Comparison of ENCODE assay signal across 27 cellular contexts in the genomic region with DNA sequence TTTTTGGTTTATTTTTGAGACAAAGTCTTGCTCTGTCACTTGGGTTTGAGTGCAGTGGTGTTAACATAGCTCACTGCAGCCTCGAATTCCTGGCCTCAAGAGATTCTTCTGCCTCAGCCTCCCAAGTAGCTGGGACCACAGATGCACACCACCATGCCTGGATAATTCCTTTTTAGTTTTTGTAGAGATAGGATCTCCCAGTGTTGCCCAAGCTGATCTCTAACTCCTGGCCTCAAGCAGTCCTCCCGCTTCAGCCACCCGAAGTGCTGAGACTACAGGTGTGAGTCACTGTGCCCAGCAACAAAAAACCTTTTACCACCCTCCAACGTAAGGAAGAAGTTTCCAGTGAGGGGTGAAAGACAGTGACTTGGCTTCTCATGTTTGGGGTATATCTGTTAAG.
"Had no signal": no experiment of that assay in that cellular context is flagged by ENCODE, and none has a peak within 500 bp of the region (broad histone marks: within the 10 kb centered on the region; RNA-seq: fewer than 3 reads in every experiment).

No MANE protein-coding gene starts in this region.

- H3K9me3 Mint-ChIP-seq: dendritic cell treated with granulocyte-macrophage colony-stimulating factor and Interleukin-4, amounts not matched to agents 40 ng/mL and 50 ng/mL, for 4 days had no signal

- H3K27me3 Mint-ChIP-seq: dendritic cell treated with granulocyte-macrophage colony-stimulating factor and Interleukin-4, amounts not matched to agents 40 ng/mL and 50 ng/mL, for 4 days had no signal

- H3K36me3 ChIP-seq: colonic mucosa, esophagus squamous epithelium, gastrocnemius medialis, gastroesophageal sphincter, heart left ventricle, heart right ventricle had no signal

- H3K27ac Mint-ChIP-seq: dendritic cell treated with granulocyte-macrophage colony-stimulating factor and Interleukin-4, amounts not matched to agents 40 ng/mL and 50 ng/mL, for 4 days; effector memory CD8-positive, alpha-beta T cell; endodermal cell had no signal

- FAIRE-seq: colon, endometrium, endothelial cell of umbilical vein, frontal cortex had no signal

- H3K27ac ChIP-seq: colonic mucosa, coronary artery, dorsolateral prefrontal cortex, epithelial cell of prostate, esophagus squamous epithelium, foreskin keratinocyte, gastrocnemius medialis, gastroesophageal sphincter, heart left ventricle, heart right ventricle had no signal

- DNase-seq: colonic mucosa; cortex of kidney; dermis blood vessel endothelial cell; dorsolateral prefrontal cortex; effector CD4-positive, alpha-beta T cell; effector CD8-positive, alpha-beta T cell; effector memory CD4-positive, alpha-beta T cell; effector memory CD8-positive, alpha-beta T cell; endodermal cell; erythroblast; esophagus squamous epithelium; foreskin keratinocyte; foreskin melanocyte; gastrocnemius medialis; glutamatergic neuron; head of caudate nucleus; heart left ventricle; heart right ventricle had no signal

- ATAC-seq: effector memory CD8-positive, alpha-beta T cell; esophagus mucosa; foreskin keratinocyte; gastrocnemius medialis; gastroesophageal sphincter; heart left ventricle; heart right ventricle had no signal

- H3K4me3 ChIP-seq: colonic mucosa, coronary artery, dorsolateral prefrontal cortex, esophagus squamous epithelium, gastrocnemius medialis, gastroesophageal sphincter, heart left ventricle, heart right ventricle had no signal

- H3K27me3 ChIP-seq: colonic mucosa, esophagus squamous epithelium, gastrocnemius medialis had no signal

- H3K4me1 ChIP-seq: colonic mucosa, esophagus squamous epithelium, foreskin keratinocyte, gastrocnemius medialis, gastroesophageal sphincter, heart left ventricle, heart right ventricle had no signal

- H3K4me3 Mint-ChIP-seq: dendritic cell treated with granulocyte-macrophage colony-stimulating factor and Interleukin-4, amounts not matched to agents 40 ng/mL and 50 ng/mL, for 4 days; effector memory CD8-positive, alpha-beta T cell; endodermal cell had no signal

- H3K9me3 ChIP-seq: colonic mucosa, esophagus squamous epithelium, gastrocnemius medialis had no signal
